In genomic region chr6:36874016-36874442, GRCh38 we compare ENCODE assay signal across 8 cellular contexts. TPM values are rescaled to one million over a fixed set of nuclear protein-coding genes. Genes with fewer than 3 reads are reported as not detected.
A peak's percentile ranks its signal among the peaks of the same experiment; 100 is the strongest.
DNase-seq lines count a peak whose midpoint lies in the region; ATAC-seq and TF ChIP-seq lines count a peak whose summit lies in the region.

No MANE protein-coding gene starts in this region.

- H3K36me3 Mint-ChIP-seq in activated CD4-positive, alpha-beta T cell treated with anti-CD3 and anti-CD28 coated beads, Interleukin-2, amount 10 ng/mL, durations not matched to agents 7 days and 5 days (ENCODE audit: low read depth) = peaks cover 24% of the 10 kb centered on the region
- peaks cover 42% of the 10 kb centered on the region for H3K36me3 Mint-ChIP-seq in activated B cell treated with CpG ODN at 0.5 μM for 24 hours (ENCODE audit: low read depth)

- no peak for TF ChIP-seq POLR2A in sigmoid colon (IDR thresholded peaks at IDR 0.05)

- peaks cover 6% of the 10 kb centered on the region for H3K27me3 Mint-ChIP-seq in activated CD4-positive, alpha-beta T cell treated with anti-CD3 and anti-CD28 coated beads, Interleukin-2, amount 10 ng/mL, durations not matched to agents 7 days and 5 days
- H3K27me3 Mint-ChIP-seq in activated B cell treated with CpG ODN at 0.5 μM for 24 hours = no peaks in the 10 kb centered on the region

- H3K27ac ChIP-seq in heart right ventricle = peak overlapping the region; percentile 37 to 98 (median 92)
- H3K27ac ChIP-seq in sigmoid colon = peak overlapping the region; percentile 83 to 88 (median 86)

- TF ChIP-seq CTCF in activated B cell treated with CpG ODN at 0.5 μM for 24 hours (IDR thresholded peaks at IDR 0.05) (no peak), heart right ventricle (IDR thresholded peaks at IDR 0.05) (no peak), sigmoid colon (IDR thresholded peaks at IDR 0.05) (no peak)

- intact Hi-C loops in activated B cell treated with CpG ODN at 0.5 μM for 24 hours (cut with micrococcal nuclease) (no loop called here), heart right ventricle (cut with DNase I) (loop anchor here in 1 of 10 donors (10.0 kb wide), 1 partner anchor 341 kb away; no protein-coding TSS in a partner anchor), sigmoid colon (cut with DNase I) (no loop called here)

- H3K4me1 Mint-ChIP-seq in activated CD4-positive, alpha-beta T cell treated with anti-CD3 and anti-CD28 coated beads, Interleukin-2, amount 10 ng/mL, durations not matched to agents 7 days and 5 days = peaks cover 63% of the 10 kb centered on the region
- H3K4me1 Mint-ChIP-seq in activated B cell treated with CpG ODN at 0.5 μM for 24 hours = peaks cover 27% of the 10 kb centered on the region

- H3K9me3 ChIP-seq in heart right ventricle = no peaks in the 10 kb centered on the region
- no peaks in the 10 kb centered on the region for H3K9me3 ChIP-seq in sigmoid colon

- TF ChIP-seq EP300 in sigmoid colon (IDR thresholded peaks at IDR 0.05) = no peak

- 7 to 10% methylated on average over 9 of the region's 9 CpGs for WGBS in heart right ventricle, 2 donors
- WGBS in sigmoid colon, 2 donors = 2 to 8% methylated on average over 9 of the region's 9 CpGs

- no peak for ATAC-seq in activated B cell treated with CpG ODN at 0.5 μM for 24 hours (ENCODE audit: low read depth)
- ATAC-seq in heart right ventricle = no peak
- ATAC-seq in HG02759 (IDR thresholded peaks at IDR 0.05; ENCODE audit: unreplicated experiment) = no peak

- peak overlapping the region; percentile 97 for H3K27ac Mint-ChIP-seq in activated CD4-positive, alpha-beta T cell treated with anti-CD3 and anti-CD28 coated beads, Interleukin-2, amount 10 ng/mL, durations not matched to agents 7 days and 5 days
- peak overlapping the region; percentile 99 for H3K27ac Mint-ChIP-seq in activated B cell treated with CpG ODN at 0.5 μM for 24 hours

- no peak for DNase-seq in activated CD4-positive, alpha-beta T cell treated with anti-CD3 and anti-CD28 coated beads, Interleukin-2, amount 10 ng/mL, durations not matched to agents 7 days and 5 days
- no peak for DNase-seq in activated CD4-positive, alpha-beta T cell treated with anti-CD3 and anti-CD28 coated beads, Interleukin-2, amount 50 U/mL, for 1 hour
- DNase-seq in activated B cell treated with CpG ODN at 0.5 μM for 24 hours = no peak
- peak in 1 of 2 donors; percentile 23 for DNase-seq in heart right ventricle
- DNase-seq in sigmoid colon = no peak
- DNase-seq in NCI-H774 (lab: John Stamatoyannopoulos, UW) = no peak
- no peak for DNase-seq in effector CD4-positive, alpha-beta T cell

- peak overlapping the region; percentile 88 for H3K4me3 Mint-ChIP-seq in activated CD4-positive, alpha-beta T cell treated with anti-CD3 and anti-CD28 coated beads, Interleukin-2, amount 10 ng/mL, durations not matched to agents 7 days and 5 days
- H3K4me3 Mint-ChIP-seq in activated B cell treated with CpG ODN at 0.5 μM for 24 hours = peak overlapping the region; percentile 98

- POLR2A ChIA-PET in activated CD4-positive, alpha-beta T cell treated with anti-CD3 and anti-CD28 coated beads, Interleukin-2, amount 10 ng/mL, durations not matched to agents 7 days and 5 days (lab: Charles Lee) = no interaction called here
- POLR2A ChIA-PET in activated B cell treated with CpG ODN at 0.5 μM for 24 hours (lab: Charles Lee) = interaction anchor here (0.5 to 3.1 kb wide), 15 partner anchors 8 to 1144 kb away, joined by 3 to 49 read pairs (median 4); partner anchors contain the start of genes C6orf89, FGD2, MTCH1 and TBC1D22B

- H3K4me1 ChIP-seq in heart right ventricle (peaks cover 2 to 43% (median 18%) of the 10 kb centered on the region in 9 donors), sigmoid colon (peaks cover 0 to 19% (median 16%) of the 10 kb centered on the region in 4 donors)

- H3K27me3 ChIP-seq in heart right ventricle (no peaks in the 10 kb centered on the region), sigmoid colon (peaks cover 0 to 4% (median 0%) of the 10 kb centered on the region in 3 donors)

- CTCF ChIA-PET in activated CD4-positive, alpha-beta T cell treated with anti-CD3 and anti-CD28 coated beads, Interleukin-2, amount 10 ng/mL, durations not matched to agents 7 days and 5 days (lab: Charles Lee) = interaction anchor here (0.7 to 6.2 kb wide), 16 partner anchors 10 to 204 kb away, joined by 3 to 77 read pairs (median 4); partner anchors contain the start of gene C6orf89
- CTCF ChIA-PET in activated B cell treated with CpG ODN at 0.5 μM for 24 hours (lab: Charles Lee) = interaction anchor here (1.0 to 3.8 kb wide), 9 partner anchors 11 to 336 kb away, joined by 3 to 34 read pairs (median 5); partner anchors contain the start of gene C6orf89

- H3K36me3 ChIP-seq in heart right ventricle (peaks cover 0 to 27% (median 0%) of the 10 kb centered on the region in 9 donors), sigmoid colon (peaks cover 0 to 12% (median 0%) of the 10 kb centered on the region in 4 donors)

- no peaks in the 10 kb centered on the region for H3K9me3 Mint-ChIP-seq in activated CD4-positive, alpha-beta T cell treated with anti-CD3 and anti-CD28 coated beads, Interleukin-2, amount 10 ng/mL, durations not matched to agents 7 days and 5 days
- no peaks in the 10 kb centered on the region for H3K9me3 Mint-ChIP-seq in activated B cell treated with CpG ODN at 0.5 μM for 24 hours

- H3K4me3 ChIP-seq in heart right ventricle = peak overlapping the region; percentile 45 to 94 (median 83)
- peak overlapping the region; percentile 79 to 87 (median 84) for H3K4me3 ChIP-seq in sigmoid colon

RNA-seq across cellular contexts. Expression of gene PPIL1, which starts 0.6 kb away (rescaled TPM):
- total RNA-seq in activated CD4-positive, alpha-beta T cell treated with anti-CD3 and anti-CD28 coated beads, Interleukin-2, amount 10 ng/mL, durations not matched to agents 7 days and 5 days = 10 to 100 TPM; 27.0 to 29.3 TPM
- total RNA-seq in activated B cell treated with CpG ODN at 0.5 μM for 24 hours (23.4 and 27.0 TPM in 2 replicates), heart right ventricle (100 to 1,000 TPM in 2 of 10 donors, 10 to 100 TPM in 8; 34.5 to 106 (median 49.2) TPM), sigmoid colon (10 to 100 TPM; 13.5 to 22.9 (median 18.5) TPM)
- polyA plus RNA-seq in heart right ventricle (10 to 100 TPM; 21.1 to 50.3 TPM), sigmoid colon (10 to 100 TPM; 13.2 to 28.0 (median 16.0) TPM)

RNA-seq across cellular contexts. Expression of gene C6orf89, which starts 11.7 kb away (rescaled TPM):
- 10 to 100 TPM; 47.5 to 58.1 TPM for total RNA-seq in activated CD4-positive, alpha-beta T cell treated with anti-CD3 and anti-CD28 coated beads, Interleukin-2, amount 10 ng/mL, durations not matched to agents 7 days and 5 days
- total RNA-seq in activated B cell treated with CpG ODN at 0.5 μM for 24 hours (29.7 and 30.3 TPM in 2 replicates), heart right ventricle (100 to 1,000 TPM in 1 of 10 donors, 10 to 100 TPM in 9; 64.6 to 104 (median 74.7) TPM), sigmoid colon (10 to 100 TPM; 37.3 to 51.4 (median 44.3) TPM)
- polyA plus RNA-seq in heart right ventricle (10 to 100 TPM; 22.5 to 23.1 TPM), sigmoid colon (10 to 100 TPM in 2 of 3 donors, 1 to 10 TPM in 1; 5.5 to 36.6 (median 10.8) TPM)

RNA-seq across cellular contexts. Expression of gene CPNE5, which starts 34.8 kb away (rescaled TPM):
- total RNA-seq in activated CD4-positive, alpha-beta T cell treated with anti-CD3 and anti-CD28 coated beads, Interleukin-2, amount 10 ng/mL, durations not matched to agents 7 days and 5 days = under 1 TPM; 0.47 to 1.00 TPM
- total RNA-seq in activated B cell treated with CpG ODN at 0.5 μM for 24 hours = 57.8 and 59.1 TPM in 2 replicates
- 10 to 100 TPM in 9 of 10 donors, 1 to 10 TPM in 1; 2.8 to 98.2 (median 29.0) TPM for total RNA-seq in heart right ventricle
- 10 to 100 TPM in 1 of 2 donors, 1 to 10 TPM in 1; 4.4 to 18.4 TPM for polyA plus RNA-seq in heart right ventricle
- total RNA-seq in sigmoid colon = 1 to 10 TPM in 3 of 4 donors, under 1 TPM in 1; 0.99 to 3.8 (median 2.0) TPM
- 10 to 100 TPM in 1 of 3 donors, 1 to 10 TPM in 2; 5.5 to 11.6 (median 6.0) TPM for polyA plus RNA-seq in sigmoid colon
